3 cellular contexts compared by ENCODE assay signal in genomic region chr7:43697690-43698089, GRCh38.
TF ChIP-seq lines count a peak whose summit lies in the region.

No MANE protein-coding gene starts in this region.

TF ChIP-seq in SK-N-SH, 30 proteins besides CTCF, POLR2A, EP300 and RAD21 (continued from another document):
- TF ChIP-seq MAX (IDR thresholded peaks at IDR 0.05; ENCODE audit: low read depth) = 0 out of 2 replicates have a peak, but pooled peaks have one; percentile 27
- TF ChIP-seq EZH2phosphoT487 (IDR thresholded peaks at IDR 0.05; ENCODE audit: borderline replicate concordance, low read depth) = no peak
- TF ChIP-seq FOSL2 (IDR thresholded peaks at IDR 0.05; ENCODE audit: borderline replicate concordance, low read depth) = no peak
- no peak for TF ChIP-seq MEF2A (IDR thresholded peaks at IDR 0.05; ENCODE audit: borderline replicate concordance, low read depth)

TF ChIP-seq in GM23338, 12 proteins besides CTCF, POLR2A, EP300 and RAD21 (continues in another document):
- TF ChIP-seq, protein P1, sequence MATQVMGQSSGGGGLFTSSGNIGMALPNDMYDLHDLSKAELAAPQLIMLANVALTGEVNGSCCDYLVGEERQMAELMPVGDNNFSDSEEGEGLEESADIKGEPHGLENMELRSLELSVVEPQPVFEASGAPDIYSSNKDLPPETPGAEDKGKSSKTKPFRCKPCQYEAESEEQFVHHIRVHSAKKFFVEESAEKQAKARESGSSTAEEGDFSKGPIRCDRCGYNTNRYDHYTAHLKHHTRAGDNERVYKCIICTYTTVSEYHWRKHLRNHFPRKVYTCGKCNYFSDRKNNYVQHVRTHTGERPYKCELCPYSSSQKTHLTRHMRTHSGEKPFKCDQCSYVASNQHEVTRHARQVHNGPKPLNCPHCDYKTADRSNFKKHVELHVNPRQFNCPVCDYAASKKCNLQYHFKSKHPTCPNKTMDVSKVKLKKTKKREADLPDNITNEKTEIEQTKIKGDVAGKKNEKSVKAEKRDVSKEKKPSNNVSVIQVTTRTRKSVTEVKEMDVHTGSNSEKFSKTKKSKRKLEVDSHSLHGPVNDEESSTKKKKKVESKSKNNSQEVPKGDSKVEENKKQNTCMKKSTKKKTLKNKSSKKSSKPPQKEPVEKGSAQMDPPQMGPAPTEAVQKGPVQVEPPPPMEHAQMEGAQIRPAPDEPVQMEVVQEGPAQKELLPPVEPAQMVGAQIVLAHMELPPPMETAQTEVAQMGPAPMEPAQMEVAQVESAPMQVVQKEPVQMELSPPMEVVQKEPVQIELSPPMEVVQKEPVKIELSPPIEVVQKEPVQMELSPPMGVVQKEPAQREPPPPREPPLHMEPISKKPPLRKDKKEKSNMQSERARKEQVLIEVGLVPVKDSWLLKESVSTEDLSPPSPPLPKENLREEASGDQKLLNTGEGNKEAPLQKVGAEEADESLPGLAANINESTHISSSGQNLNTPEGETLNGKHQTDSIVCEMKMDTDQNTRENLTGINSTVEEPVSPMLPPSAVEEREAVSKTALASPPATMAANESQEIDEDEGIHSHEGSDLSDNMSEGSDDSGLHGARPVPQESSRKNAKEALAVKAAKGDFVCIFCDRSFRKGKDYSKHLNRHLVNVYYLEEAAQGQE (IDR thresholded peaks at IDR 0.05; ENCODE audit: unreplicated experiment) = no peak
- TF ChIP-seq POLR2AphosphoS5 (IDR thresholded peaks at IDR 0.05; ENCODE audit: low read depth) (no peak), STAT1 (IDR thresholded peaks at IDR 0.05; ENCODE audit: unreplicated experiment) (no peak), CREB1 (CRISPR knock-in tag; IDR thresholded peaks at IDR 0.05; ENCODE audit: low read depth) (no peak), JUNB (IDR thresholded peaks at IDR 0.05; ENCODE audit: unreplicated experiment) (no peak), ZNF114 (CRISPR knock-in tag; IDR thresholded peaks at IDR 0.05) (no peak), NANOG (IDR thresholded peaks at IDR 0.05; ENCODE audit: borderline replicate concordance) (no peak), EZH2 (IDR thresholded peaks at IDR 0.05; ENCODE audit: low read depth, unreplicated experiment) (no peak), EZH2phosphoT487 (IDR thresholded peaks at IDR 0.05; ENCODE audit: unreplicated experiment) (no peak), ZNF462 (CRISPR knock-in tag; IDR thresholded peaks at IDR 0.05) (no peak)
- TF ChIP-seq, protein P2, sequence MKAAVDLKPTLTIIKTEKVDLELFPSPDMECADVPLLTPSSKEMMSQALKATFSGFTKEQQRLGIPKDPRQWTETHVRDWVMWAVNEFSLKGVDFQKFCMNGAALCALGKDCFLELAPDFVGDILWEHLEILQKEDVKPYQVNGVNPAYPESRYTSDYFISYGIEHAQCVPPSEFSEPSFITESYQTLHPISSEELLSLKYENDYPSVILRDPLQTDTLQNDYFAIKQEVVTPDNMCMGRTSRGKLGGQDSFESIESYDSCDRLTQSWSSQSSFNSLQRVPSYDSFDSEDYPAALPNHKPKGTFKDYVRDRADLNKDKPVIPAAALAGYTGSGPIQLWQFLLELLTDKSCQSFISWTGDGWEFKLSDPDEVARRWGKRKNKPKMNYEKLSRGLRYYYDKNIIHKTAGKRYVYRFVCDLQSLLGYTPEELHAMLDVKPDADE (IDR thresholded peaks at IDR 0.05) = no peak

TF ChIP-seq in WTC11, 78 proteins besides CTCF, POLR2A, EP300 and RAD21 (continued from another document):
- TF ChIP-seq, protein P3, sequence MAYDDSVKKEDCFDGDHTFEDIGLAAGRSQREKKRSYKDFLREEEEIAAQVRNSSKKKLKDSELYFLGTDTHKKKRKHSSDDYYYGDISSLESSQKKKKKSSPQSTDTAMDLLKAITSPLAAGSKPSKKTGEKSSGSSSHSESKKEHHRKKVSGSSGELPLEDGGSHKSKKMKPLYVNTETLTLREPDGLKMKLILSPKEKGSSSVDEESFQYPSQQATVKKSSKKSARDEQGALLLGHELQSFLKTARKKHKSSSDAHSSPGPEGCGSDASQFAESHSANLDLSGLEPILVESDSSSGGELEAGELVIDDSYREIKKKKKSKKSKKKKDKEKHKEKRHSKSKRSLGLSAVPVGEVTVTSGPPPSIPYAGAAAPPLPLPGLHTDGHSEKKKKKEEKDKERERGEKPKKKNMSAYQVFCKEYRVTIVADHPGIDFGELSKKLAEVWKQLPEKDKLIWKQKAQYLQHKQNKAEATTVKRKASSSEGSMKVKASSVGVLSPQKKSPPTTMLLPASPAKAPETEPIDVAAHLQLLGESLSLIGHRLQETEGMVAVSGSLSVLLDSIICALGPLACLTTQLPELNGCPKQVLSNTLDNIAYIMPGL (CRISPR knock-in tag; IDR thresholded peaks at IDR 0.05) = no peak
- TF ChIP-seq NFATC4 (CRISPR knock-in tag; IDR thresholded peaks at IDR 0.05) (no peak), AR (CRISPR knock-in tag; IDR thresholded peaks at IDR 0.05) (no peak), JAZF1 (CRISPR knock-in tag; IDR thresholded peaks at IDR 0.05) (no peak), NR2C2 (CRISPR knock-in tag; IDR thresholded peaks at IDR 0.05) (no peak), NFE2L1 (CRISPR knock-in tag; IDR thresholded peaks at IDR 0.05) (no peak), FOXP1 (CRISPR knock-in tag; IDR thresholded peaks at IDR 0.05; ENCODE audit: borderline replicate concordance) (no peak), ZNF263 (CRISPR knock-in tag; IDR thresholded peaks at IDR 0.05; ENCODE audit: low read depth) (no peak), FOXK1 (CRISPR knock-in tag; IDR thresholded peaks at IDR 0.05) (no peak), TEAD1 (CRISPR knock-in tag; IDR thresholded peaks at IDR 0.05) (no peak)
- TF ChIP-seq, protein P4, sequence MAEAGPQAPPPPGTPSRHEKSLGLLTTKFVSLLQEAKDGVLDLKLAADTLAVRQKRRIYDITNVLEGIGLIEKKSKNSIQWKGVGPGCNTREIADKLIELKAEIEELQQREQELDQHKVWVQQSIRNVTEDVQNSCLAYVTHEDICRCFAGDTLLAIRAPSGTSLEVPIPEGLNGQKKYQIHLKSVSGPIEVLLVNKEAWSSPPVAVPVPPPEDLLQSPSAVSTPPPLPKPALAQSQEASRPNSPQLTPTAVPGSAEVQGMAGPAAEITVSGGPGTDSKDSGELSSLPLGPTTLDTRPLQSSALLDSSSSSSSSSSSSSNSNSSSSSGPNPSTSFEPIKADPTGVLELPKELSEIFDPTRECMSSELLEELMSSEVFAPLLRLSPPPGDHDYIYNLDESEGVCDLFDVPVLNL (CRISPR knock-in tag; IDR thresholded peaks at IDR 0.05; ENCODE audit: borderline replicate concordance, low read depth) = no peak
TF ChIP-seq in WTC11: peak in this region for 0.
